ENCODE assay signal across 28 cellular contexts in genomic region chr4:3612934-3613333, GRCh38.
A peak's percentile ranks its signal among the peaks of the same experiment; 100 is the strongest.
DNase-seq lines count a peak whose midpoint lies in the region; ATAC-seq, FAIRE-seq and TF ChIP-seq lines count a peak whose summit lies in the region.
"Had no signal": no experiment of that assay in that cellular context is flagged by ENCODE, and none has a peak within 500 bp of the region (broad histone marks: within the 10 kb centered on the region; RNA-seq: fewer than 3 reads in every experiment).

No MANE protein-coding gene starts in this region.

- H3K4ac ChIP-seq in H1 (replicated peaks; ENCODE audit: insufficient read length, low read depth, low read length), result peak overlapping the region; percentile 85

- WGBS in H1 (ENCODE audit: extremely low coverage in 1 of 2, insufficient coverage in 1 of 2, insufficient read length in 1 of 2, insufficient replicate concordance in 2 of 2, low coverage in 1 of 2, low lambda C conversion rate in 2 of 2, missing lambda C conversion rate in 1 of 2), 2 experiments, result 74% methylated on average over 1 of the region's 1 CpG; no CpG with 5 or more reads in 1 of the 2 experiments

- peak overlapping the region; percentile 66; the same call in 1 of the 2 replicates for H2BK5ac ChIP-seq in H1 (ENCODE audit: low read depth, low read length)

- H3K4me2 ChIP-seq in H1 (ENCODE audit: insufficient read depth in 1 of 2, low read depth in 2 of 2, low read length in 2 of 2) (no peak overlapping the region), neural progenitor cell (no peak overlapping the region)
- H3K4me2 ChIP-seq: BLaER1 had no signal

- H2AK5ac ChIP-seq in H1 (ENCODE audit: low read depth, low read length), result peak overlapping the region; percentile 99; the same call in 1 of the 2 replicates

- TF ChIP-seq CTCF in H1 (IDR thresholded peaks at IDR 0.05; ENCODE audit: control extremely low read depth in 1 of 3, insufficient read depth in 1 of 3, low read depth in 1 of 3, low read length in 3 of 3) (no peak), neural progenitor cell (IDR thresholded peaks at IDR 0.05) (no peak)

- TF ChIP-seq RAD21 in H1 (IDR thresholded peaks at IDR 0.05 in 1 of 2, conservative IDR thresholded peaks at IDR 0.05 in 1 of 2; ENCODE audit: low read depth in 2 of 2, low read length in 2 of 2), result no peak

- no peaks in the 10 kb centered on the region; a peak in 1 of 8 replicates for H3K36me3 ChIP-seq in H1 (ENCODE audit: control insufficient read depth in 2 of 4, insufficient read depth in 4 of 4, low read length in 3 of 4)
- H3K36me3 ChIP-seq in neural progenitor cell, result no peaks in the 10 kb centered on the region
- H3K36me3 ChIP-seq: BLaER1, HAP-1, SJCRH30 had no signal

- H3K4me3 Mint-ChIP-seq in neural progenitor cell, result peak overlapping the region; percentile 4

- no peak overlapping the region for H2BK20ac ChIP-seq in H1 (ENCODE audit: low read length)

- FAIRE-seq in GM12891 (lab: Jason Lieb, UNC), result peak; percentile 78
- FAIRE-seq in HTR-8/SVneo (lab: Jason Lieb, UNC), result peak; percentile 99
- peak; percentile 36 for FAIRE-seq in H1 (lab: Jason Lieb, UNC)
- FAIRE-seq: A204.1, GM19239 had no signal

- no peak overlapping the region for H4K5ac ChIP-seq in H1 (ENCODE audit: insufficient read length, low read depth, low read length)

- H3K79me1 ChIP-seq in H1 (ENCODE audit: low read depth, low read length), result peaks cover 4% of the 10 kb centered on the region; the same call in 1 of the 2 replicates

- H3K18ac ChIP-seq in H1 (ENCODE audit: extremely low read depth, low read length), result no peak overlapping the region

- no peak overlapping the region for H3K4me3 ChIP-seq in H1 (ENCODE audit: extremely low read depth in 1 of 4, insufficient read depth in 2 of 4, low read depth in 3 of 4, low read length in 4 of 4)
- no peak overlapping the region for H3K4me3 ChIP-seq in neural progenitor cell
- H3K4me3 ChIP-seq: BLaER1, GM23248, HAP-1, SJCRH30 had no signal

- H2BK120ac ChIP-seq in H1 (replicated peaks; ENCODE audit: low read depth, low read length), result peak overlapping the region; percentile 72

- H2BK12ac ChIP-seq in H1 (ENCODE audit: low read depth, low read length), result 0 out of 2 replicates have a peak overlapping the region, but pooled peaks have one; percentile 4

- H3K27ac Mint-ChIP-seq in neural progenitor cell, result peak overlapping the region; percentile 3

- H2AFZ ChIP-seq in H1 (ENCODE audit: low read length) (no peak overlapping the region), neural progenitor cell (replicated peaks) (no peak overlapping the region)
- H2AFZ ChIP-seq: GM23248 had no signal

- H3K36me3 Mint-ChIP-seq in neural progenitor cell, result no peaks in the 10 kb centered on the region
- H3K36me3 Mint-ChIP-seq: CD4-positive, CD25-positive, alpha-beta regulatory T cell had no signal

- no peak for TF ChIP-seq EP300 in H1 (IDR thresholded peaks at IDR 0.05; ENCODE audit: borderline replicate concordance in 1 of 2, low read depth in 2 of 2, low read length in 2 of 2)

- no peaks in the 10 kb centered on the region for H3K27me3 ChIP-seq in H1 (replicated peaks in 1 of 4; ENCODE audit: control insufficient read depth in 3 of 4, extremely low read depth in 1 of 4, insufficient read depth in 3 of 4, low read length in 3 of 4)
- peaks cover under 1% of the 10 kb centered on the region for H3K27me3 ChIP-seq in neural progenitor cell
- H3K27me3 ChIP-seq: BLaER1, SJCRH30 had no signal

- peaks cover 8% of the 10 kb centered on the region for H3K9me3 Mint-ChIP-seq in neural progenitor cell

- H2BK15ac ChIP-seq in H1 (ENCODE audit: low read length), result 0 out of 2 replicates have a peak overlapping the region, but pooled peaks have one; percentile 13

- CTCF ChIA-PET in H1 (lab: Charles Lee; ENCODE audit: partially characterized antibody), result interaction anchor here (1.4 kb wide), 1 partner anchor 98 kb away, joined by 4 read pairs; no protein-coding TSS in a partner anchor

- H3K27ac ChIP-seq in H1 (ENCODE audit: low read depth, low read length), result no peak overlapping the region
- no peak overlapping the region for H3K27ac ChIP-seq in neural progenitor cell
- H3K27ac ChIP-seq: BLaER1, GM23248, SJCRH30 had no signal

- H3K27me3 Mint-ChIP-seq in neural progenitor cell (ENCODE audit: insufficient read depth, low read depth), result peaks cover 18% of the 10 kb centered on the region

- peak overlapping the region; percentile 99 for H3K23ac ChIP-seq in H1 (ENCODE audit: insufficient read length)

- H3K79me2 ChIP-seq in H1 (ENCODE audit: control insufficient read depth in 1 of 2, insufficient read depth in 2 of 2, low read length in 2 of 2), result peaks cover 0 to 4% of the 10 kb centered on the region in 2 experiments; a peak in 1 of 4 replicates
- H3K79me2 ChIP-seq in neural progenitor cell (ENCODE audit: low read depth), result no peaks in the 10 kb centered on the region

- peak overlapping the region; percentile 54 for H4K91ac ChIP-seq in H1 (replicated peaks; ENCODE audit: insufficient read length, low read length)

- H3K9me3 ChIP-seq in H1 (ENCODE audit: insufficient read depth in 2 of 2, low read depth in 1 of 2, low read length in 1 of 2), result peaks cover 0 to 5% of the 10 kb centered on the region in 2 experiments; a peak in 1 of 4 replicates
- no peaks in the 10 kb centered on the region for H3K9me3 ChIP-seq in neural progenitor cell (ENCODE audit: low read depth)
- H3K9me3 ChIP-seq: BLaER1, HAP-1, SJCRH30 had no signal

- H4K20me1 ChIP-seq in H1 (replicated peaks in 1 of 2; ENCODE audit: control insufficient read depth in 1 of 2, insufficient read depth in 2 of 2, low read length in 2 of 2) (peaks cover 0 to 5% of the 10 kb centered on the region in 2 experiments), neural progenitor cell (ENCODE audit: low read depth) (no peaks in the 10 kb centered on the region)
- H4K20me1 ChIP-seq: BLaER1 had no signal

- H3K4me1 Mint-ChIP-seq in neural progenitor cell, result peaks cover 38% of the 10 kb centered on the region

- H3K9ac ChIP-seq in H1 (replicated peaks in 1 of 4; ENCODE audit: extremely low read depth in 1 of 4, low read depth in 3 of 4, low read length in 3 of 4), result no peak overlapping the region; a peak in 1 of 7 replicates
- no peak overlapping the region for H3K9ac ChIP-seq in neural progenitor cell
- H3K9ac ChIP-seq: BLaER1, GM23248 had no signal

- TF ChIP-seq POLR2A in GM12891 (IDR thresholded peaks at IDR 0.05; ENCODE audit: low read depth, low read length), result no peak
- TF ChIP-seq POLR2A in H1 (IDR thresholded peaks at IDR 0.05; ENCODE audit: control extremely low read depth in 1 of 2, low read depth in 2 of 2, low read length in 2 of 2), result no peak

- no peak for ATAC-seq in GM21447 (IDR thresholded peaks at IDR 0.05; ENCODE audit: unreplicated experiment)
- ATAC-seq: PC-3, Right ventricle myocardium inferior, SK-N-SH treated with all-trans-retinoic acid at 6 μM for 48 hours had no signal

- POLR2A ChIA-PET in H1 (lab: Charles Lee; ENCODE audit: partially characterized antibody), result no interaction called here

- H4K8ac ChIP-seq in H1 (ENCODE audit: extremely low read depth, insufficient read depth, low read length), result no peak overlapping the region

- H3K23me2 ChIP-seq in H1 (ENCODE audit: low read depth, low read length), result peaks cover 15% of the 10 kb centered on the region

- H3K4me1 ChIP-seq in H1 (replicated peaks in 1 of 4; ENCODE audit: control insufficient read depth in 3 of 4, insufficient read depth in 4 of 4, low read length in 3 of 4) (peaks cover 0 to 2% (median 0%) of the 10 kb centered on the region in 4 experiments; a peak in 1 of 7 replicates), neural progenitor cell (no peaks in the 10 kb centered on the region)
- H3K4me1 ChIP-seq: HAP-1 had no signal

- H3K56ac ChIP-seq in H1 (replicated peaks; ENCODE audit: insufficient read length, low read depth, low read length), result no peak overlapping the region

- H3F3A ChIP-seq in neural progenitor cell (ENCODE audit: low read depth), result no peaks in the 10 kb centered on the region

- DNase-seq in GM12891 (ENCODE audit: insufficient read length, low spot score) (no peak), HTR-8/SVneo (ENCODE audit: insufficient read length, low spot score) (no peak), H1 (ENCODE audit: low read depth in 1 of 2, low spot score in 2 of 2) (no peak), neural progenitor cell (ENCODE audit: low spot score) (no peak), dermis blood vessel endothelial cell (no peak), NCI-H526 (lab: John Stamatoyannopoulos, UW) (no peak)
- no peak for DNase-seq in activated CD4-positive, CD25-positive, alpha-beta regulatory T cell treated with anti-CD3 and anti-CD28 coated beads, Interleukin-2, amount 50 U/mL, for 72 hours
- DNase-seq: CD4-positive, CD25-positive, alpha-beta regulatory T cell; DMS153; DND-41; GM23248; MV-4-11; NCI-H1105; NCI-H1436 treated with DMSO at 0.1 percent for 48 hours; NCI-H187 treated with DMSO at 0.1 percent for 48 hours; NCI-H2171 treated with DMSO at 0.1 percent for 48 hours; NCI-H345; NCI-H524; NCI-H774; PC-3; SJCRH30 had no signal

- H3K14ac ChIP-seq in H1 (ENCODE audit: insufficient read length), result no peak overlapping the region

TF ChIP-seq in GM12891, 5 proteins besides CTCF, POLR2A, EP300 and RAD21:
- TF ChIP-seq PAX5 (IDR thresholded peaks at IDR 0.05; ENCODE audit: insufficient read depth, low read length, severe bottlenecking), result no peak
- no peak for TF ChIP-seq POU2F2 (IDR thresholded peaks at IDR 0.05; ENCODE audit: low read depth, low read length)
- no peak for TF ChIP-seq POLR2AphosphoS5 (IDR thresholded peaks at IDR 0.05; ENCODE audit: low read depth, low read length)
- TF ChIP-seq TAF1 (IDR thresholded peaks at IDR 0.05; ENCODE audit: low read depth, low read length), result no peak
- TF ChIP-seq SPI1 (IDR thresholded peaks at IDR 0.05; ENCODE audit: low read depth, low read length), result no peak

TF ChIP-seq in H1, 55 proteins besides CTCF, POLR2A, EP300 and RAD21:
- TF ChIP-seq NRF1 (IDR thresholded peaks at IDR 0.05; ENCODE audit: low read depth, low read length) (no peak), CHD2 (IDR thresholded peaks at IDR 0.05; ENCODE audit: low read length) (no peak), USF2 (IDR thresholded peaks at IDR 0.05; ENCODE audit: low read length) (no peak), CEBPB (IDR thresholded peaks at IDR 0.05; ENCODE audit: low read depth, low read length) (no peak)
